Comparison of ENCODE assay signal across 11 cellular contexts in the genomic region with DNA sequence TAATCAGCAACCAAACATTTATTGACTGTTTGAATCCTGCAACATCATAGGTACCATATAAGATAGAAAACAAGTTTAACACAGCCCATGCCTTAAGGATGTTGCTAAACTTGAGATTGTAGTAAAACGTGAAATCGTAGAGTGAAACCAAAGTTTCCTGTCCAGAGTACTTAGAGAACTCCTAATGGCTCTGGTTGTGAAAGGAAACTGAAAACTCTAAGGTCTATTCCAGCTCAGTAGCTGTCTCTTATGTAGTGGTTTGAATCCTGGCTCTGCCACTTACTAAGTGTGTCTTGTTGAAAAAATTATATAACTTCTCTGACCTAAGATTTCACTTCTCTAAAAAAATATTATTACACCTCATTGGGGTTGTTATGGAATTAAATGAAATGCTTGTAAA.
DNase-seq lines count a peak whose midpoint lies in the region; ATAC-seq lines count a peak whose summit lies in the region.
"Had no signal": no experiment of that assay in that cellular context is flagged by ENCODE, and none has a peak within 500 bp of the region (broad histone marks: within the 10 kb centered on the region; RNA-seq: fewer than 3 reads in every experiment).

No MANE protein-coding gene starts in this region.

- peak overlapping the region; percentile 96 for H3K27ac Mint-ChIP-seq in memory B cell

- peak in 1 of 2 donors; percentile 6 for DNase-seq in memory B cell (ENCODE audit: low spot score in 2 of 2)
- no peak for DNase-seq in T1000 (lab: John Stamatoyannopoulos, UW)
- no peak for DNase-seq in NCI-H446 treated with DMSO at 0.1 percent for 48 hours (lab: John Stamatoyannopoulos, UW)
- DNase-seq in head of caudate nucleus, result no peak
- DNase-seq in activated gamma-delta T cell treated with Interleukin-2 at 50 U/mL for 16 hours, result no peak
- DNase-seq: activated T-cell treated with anti-CD3 and anti-CD28 coated beads, Interleukin-2, amount 50 U/mL, for 1 hour; left colon; psoas muscle had no signal

- intact Hi-C loops in head of caudate nucleus (cut with DNase I), result no loop called here

- H3K36me3 Mint-ChIP-seq in memory B cell, result no peaks in the 10 kb centered on the region

- peaks cover 36% of the 10 kb centered on the region for H3K4me1 Mint-ChIP-seq in memory B cell

- peak overlapping the region; percentile 66 for H3K4me3 Mint-ChIP-seq in memory B cell

- H3K27me3 Mint-ChIP-seq in memory B cell, result no peaks in the 10 kb centered on the region

- H3K9me3 Mint-ChIP-seq in memory B cell, result no peaks in the 10 kb centered on the region

- peak; percentile 43 for ATAC-seq in GM18870 (IDR thresholded peaks at IDR 0.05; ENCODE audit: unreplicated experiment)
- peak; percentile 50 for ATAC-seq in GM21619 (IDR thresholded peaks at IDR 0.05; ENCODE audit: unreplicated experiment)
- peak; percentile 47 for ATAC-seq in HG03135 (IDR thresholded peaks at IDR 0.05; ENCODE audit: unreplicated experiment)
- ATAC-seq in memory B cell (ENCODE audit: low read depth), result peak; percentile 34
- ATAC-seq: left colon, psoas muscle had no signal
